Comparison of ENCODE assay signal across 19 cellular contexts in genomic region chr20:62893700-62894099, GRCh38. TPM values are rescaled to one million over a fixed set of nuclear protein-coding genes. Genes with fewer than 3 reads are reported as not detected.
DNase-seq lines count a peak whose midpoint lies in the region; ATAC-seq and TF ChIP-seq lines count a peak whose summit lies in the region.
"Had no signal": no experiment of that assay in that cellular context is flagged by ENCODE, and none has a peak within 500 bp of the region (broad histone marks: within the 10 kb centered on the region; RNA-seq: fewer than 3 reads in every experiment).

No MANE protein-coding gene starts in this region.

- peaks cover 66% of the 10 kb centered on the region for H3K36me3 ChIP-seq in cardiac muscle cell

- intact Hi-C loops in left cardiac atrium (cut with DNase I), result no loop called here

- no peak for TF ChIP-seq POLR2A in NB4 (IDR thresholded peaks at IDR 0.05; ENCODE audit: extremely low read depth, insufficient read length)

- ATAC-seq in left cardiac atrium (no peak), GM21723 (IDR thresholded peaks at IDR 0.05; ENCODE audit: unreplicated experiment) (no peak)
- ATAC-seq: natural killer cell treated with Interleukin-12 subunit alpha and Interleukin-12 subunit beta and Interleukin-15 and Interleukin-18, amount 100 ng/mL, for 72 hours; psoas muscle had no signal

- DNase-seq in cardiac muscle cell (ENCODE audit: low read depth in 1 of 2, low spot score in 1 of 2), result no peak
- no peak for DNase-seq in left cardiac atrium
- DNase-seq in NB4 (ENCODE audit: low read depth), result no peak
- DNase-seq in dermis blood vessel endothelial cell, result peak; percentile 17
- no peak for DNase-seq in retinal pigment epithelial cell (ENCODE audit: low read depth)
- DNase-seq in GM03348 (ENCODE audit: low spot score), result no peak
- DNase-seq in LoVo (ENCODE audit: low spot score), result no peak
- DNase-seq: activated T-cell treated with anti-CD3 and anti-CD28 coated beads for 4 hours, Caco-2, islet precursor cell, mesenchymal stem cell, NCI-H1694, psoas muscle, SHP77 treated with DMSO at 0.1 percent for 48 hours had no signal

- TF ChIP-seq CTCF in cardiac muscle cell (IDR thresholded peaks at IDR 0.05; ENCODE audit: low read depth, low read length), result peak; percentile 17
- peak; percentile 5 for TF ChIP-seq CTCF in NB4 (IDR thresholded peaks at IDR 0.05; ENCODE audit: low read depth, low read length)
- TF ChIP-seq CTCF in retinal pigment epithelial cell (conservative IDR thresholded peaks at IDR 0.05; ENCODE audit: low read depth, low read length), result peak; percentile 31

- H3K4me3 ChIP-seq in cardiac muscle cell (no peak overlapping the region), NB4 (ENCODE audit: low read depth, low read length) (no peak overlapping the region), retinal pigment epithelial cell (ENCODE audit: low read length) (no peak overlapping the region)
- H3K4me3 ChIP-seq: psoas muscle, smooth muscle cell, suprapubic skin had no signal

- H3K27me3 ChIP-seq in cardiac muscle cell, result no peaks in the 10 kb centered on the region
- H3K27me3 ChIP-seq: suprapubic skin had no signal

- no peaks in the 10 kb centered on the region for H3K9me3 ChIP-seq in cardiac muscle cell (ENCODE audit: low read depth)
- H3K9me3 ChIP-seq: Caco-2, psoas muscle, suprapubic skin had no signal

- H3K27ac ChIP-seq in cardiac muscle cell, result no peak overlapping the region
- H3K27ac ChIP-seq: psoas muscle, suprapubic skin had no signal

- H3K4me1 ChIP-seq in cardiac muscle cell (ENCODE audit: low read depth), result no peaks in the 10 kb centered on the region
- H3K4me1 ChIP-seq: Caco-2, psoas muscle had no signal

RNA-seq across cellular contexts. Expression of gene TCFL5, which starts 32.1 kb away (rescaled TPM):
- total RNA-seq in cardiac muscle cell (5.4 and 6.6 TPM in 2 replicates), left cardiac atrium (1 to 10 TPM; 6.4 to 8.4 TPM), dermis blood vessel endothelial cell (14.1 and 14.8 TPM in 2 replicates)
- polyA plus RNA-seq in cardiac muscle cell, result 8.1 and 8.4 TPM in 2 replicates

RNA-seq across cellular contexts. Expression of gene DIDO1, which starts 32.6 kb away (rescaled TPM):
- total RNA-seq in cardiac muscle cell (39.4 and 69.2 TPM in 2 replicates), left cardiac atrium (10 to 100 TPM; 33.8 to 39.1 TPM), dermis blood vessel endothelial cell (47.5 and 56.2 TPM in 2 replicates)
- 28.3 and 42.5 TPM in 2 replicates for polyA plus RNA-seq in cardiac muscle cell

RNA-seq across cellular contexts. Expression of gene GID8, which starts 44.2 kb away (rescaled TPM):
- total RNA-seq in cardiac muscle cell, result 42.1 and 49.5 TPM in 2 replicates
- 24.5 and 34.0 TPM in 2 replicates for polyA plus RNA-seq in cardiac muscle cell
- 10 to 100 TPM; 16.8 to 20.2 TPM for total RNA-seq in left cardiac atrium
- 43.4 and 43.7 TPM in 2 replicates for total RNA-seq in dermis blood vessel endothelial cell

RNA-seq across cellular contexts. Expression of gene SLC17A9, which starts 58.8 kb away (rescaled TPM):
- total RNA-seq in cardiac muscle cell (2.5 and 3.2 TPM in 2 replicates), left cardiac atrium (1 to 10 TPM; 2.1 to 5.7 TPM), dermis blood vessel endothelial cell (9.0 and 11.8 TPM in 2 replicates)
- polyA plus RNA-seq in cardiac muscle cell, result 1.8 and 4.1 TPM in 2 replicates
- total RNA-seq: LHCN-M2 had no signal
